Comparison of ENCODE assay signal across 8 cellular contexts in the genomic region with DNA sequence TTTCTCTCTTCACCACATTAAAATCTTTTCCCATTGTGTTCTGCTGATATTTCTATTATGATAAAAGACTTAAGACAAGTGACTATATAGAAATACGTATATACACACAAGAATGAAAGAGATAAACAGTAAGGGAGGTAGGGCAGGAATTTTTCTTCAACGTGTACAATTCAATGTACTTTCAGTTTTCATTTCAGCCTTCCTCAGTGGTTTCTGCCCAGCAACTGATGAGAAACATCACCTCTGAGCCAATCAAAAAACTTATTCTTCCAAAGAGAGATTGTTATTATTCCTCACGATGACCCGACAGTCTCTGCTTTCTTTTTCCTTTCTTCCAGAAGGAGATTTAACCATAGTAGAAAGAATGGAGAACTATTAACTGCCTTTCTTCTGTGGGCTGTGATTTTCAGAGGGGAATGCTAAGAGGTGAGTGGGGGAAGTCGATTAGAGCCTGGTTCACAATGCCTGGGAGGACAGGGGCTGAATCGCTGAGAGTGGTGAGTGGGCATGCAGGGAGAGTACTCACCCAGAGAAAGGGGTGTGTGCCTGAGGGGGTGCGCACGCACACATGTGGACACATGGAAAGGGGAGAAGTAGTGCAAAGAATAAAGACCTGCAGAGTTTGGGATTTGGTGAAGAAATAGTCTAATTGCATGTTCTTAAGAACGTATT. TPM values are rescaled to one million over a fixed set of nuclear protein-coding genes. Genes with fewer than 3 reads are reported as not detected.
DNase-seq lines count a peak whose midpoint lies in the region; ATAC-seq and TF ChIP-seq lines count a peak whose summit lies in the region.

Gene BTN3A1 (plus strand): TSS at position 289 of the 672 bp plus-strand sequence. CDS start 3,289 bp downstream, outside the sequence.

- no peak for TF ChIP-seq CTCF in choroid plexus epithelial cell (conservative IDR thresholded peaks at IDR 0.05; ENCODE audit: low read depth, low read length)
- no peak for TF ChIP-seq CTCF in kidney epithelial cell (IDR thresholded peaks at IDR 0.05; ENCODE audit: insufficient read depth, low read length, poor library complexity, severe bottlenecking)

- DNase-seq in AG08395 (ENCODE audit: low spot score) (peak; percentile 75), NCI-H345 treated with DMSO at 0.1 percent for 48 hours (lab: John Stamatoyannopoulos, UW; ENCODE audit: unreplicated experiment) (peak; percentile 96), choroid plexus epithelial cell (ENCODE audit: low read depth) (peak; percentile 79), kidney epithelial cell (ENCODE audit: low read depth) (no peak)
- peak; percentile 64 for DNase-seq in activated CD4-positive, CD25-positive, alpha-beta regulatory T cell treated with anti-CD3 and anti-CD28 coated beads, Interleukin-2, amount 50 U/mL, for 72 hours
- DNase-seq in stimulated activated CD4-positive, alpha-beta T cell treated with anti-CD3 and anti-CD28 coated beads, Interleukin-15, amount 100 ng/mL, for 48 hours (ENCODE audit: low read depth in 2 of 2): peak; percentile 57 to 60

- H3K27me3 ChIP-seq in kidney epithelial cell (ENCODE audit: control insufficient read depth, insufficient read depth, low read length): no peaks in the 10 kb centered on the region

- no peaks in the 10 kb centered on the region for H3K36me3 ChIP-seq in kidney epithelial cell (ENCODE audit: control insufficient read depth, insufficient read depth, low read length)

- H3K4me3 ChIP-seq in choroid plexus epithelial cell (ENCODE audit: low read depth, low read length) (peak within 1 kb of the TSS; percentile 71), kidney epithelial cell (ENCODE audit: low read depth, low read length) (peak within 1 kb of the TSS; percentile 52)

- ATAC-seq in GM18873 (IDR thresholded peaks at IDR 0.05; ENCODE audit: low FRiP score, unreplicated experiment) (peak; percentile 82), HG03108 (IDR thresholded peaks at IDR 0.05; ENCODE audit: unreplicated experiment) (peak; percentile 88)

RNA-seq across cellular contexts. Expression of gene BTN3A1, which starts in this region (rescaled TPM):
- total RNA-seq in kidney epithelial cell: 10.5 and 11.7 TPM in 2 replicates
